Comparison of ENCODE assay signal across 15 cellular contexts in the genomic region with DNA sequence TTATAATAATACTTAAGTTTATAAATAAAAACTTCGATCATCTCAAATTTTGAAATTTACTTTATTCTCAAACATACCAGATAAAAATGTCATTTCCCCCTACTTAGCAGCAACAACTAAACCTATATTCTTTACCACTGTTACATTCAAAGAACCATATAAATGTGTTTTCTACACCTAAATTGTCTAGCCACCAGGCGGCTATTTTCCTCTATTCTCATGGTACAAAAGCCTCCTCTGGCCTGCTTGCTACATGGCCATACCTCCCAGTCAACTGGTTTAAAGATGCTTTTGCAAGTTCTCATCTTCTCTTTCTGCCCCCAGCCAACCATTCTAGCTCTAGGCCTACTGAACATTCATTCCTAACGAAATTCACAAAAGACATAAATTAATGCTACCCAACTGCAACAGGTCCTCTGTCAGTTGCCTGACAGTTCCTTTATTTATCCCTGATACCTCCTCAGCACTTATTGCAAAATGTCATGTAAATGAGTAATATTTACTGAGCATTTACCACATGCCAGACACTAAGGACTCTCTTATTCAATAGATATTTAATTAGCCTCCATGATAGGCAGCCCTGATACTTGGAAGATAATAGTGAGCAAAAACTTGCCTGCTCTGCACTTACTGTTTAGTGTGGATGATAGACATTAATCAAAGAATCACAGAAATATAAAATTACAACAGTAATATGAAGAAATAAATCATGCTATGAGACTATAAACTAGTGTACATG. TPM values are rescaled to one million over a fixed set of nuclear protein-coding genes. Genes with fewer than 3 reads are reported as not detected.
A peak's percentile ranks its signal among the peaks of the same experiment; 100 is the strongest.
DNase-seq lines count a peak whose midpoint lies in the region; ATAC-seq and TF ChIP-seq lines count a peak whose summit lies in the region.
"Had no signal": no experiment of that assay in that cellular context is flagged by ENCODE, and none has a peak within 500 bp of the region (broad histone marks: within the 10 kb centered on the region; RNA-seq: fewer than 3 reads in every experiment).

No MANE protein-coding gene starts in this region.

- H3K9me3 Mint-ChIP-seq in CD4-positive, CD25-positive, alpha-beta regulatory T cell: no peaks in the 10 kb centered on the region

- TF ChIP-seq CTCF in HEK293 (tag by site-specific recombination; IDR thresholded peaks at IDR 0.05): no peak
- TF ChIP-seq CTCF in RWPE2 (IDR thresholded peaks at IDR 0.05; ENCODE audit: poor library complexity, severe bottlenecking): no peak

- no peak for ATAC-seq in CD4-positive, CD25-positive, alpha-beta regulatory T cell (ENCODE audit: low read depth in 2 of 2)
- ATAC-seq in RWPE2 (ENCODE audit: low read depth): peak; percentile 20; the same call in 1 of the 3 replicates
- ATAC-seq in left ventricle myocardium superior: no peak
- ATAC-seq: Right ventricle myocardium inferior had no signal

- H3K36me3 Mint-ChIP-seq in CD4-positive, CD25-positive, alpha-beta regulatory T cell: peaks cover 11% of the 10 kb centered on the region

- peak overlapping the region in 3 of 4 donors; percentile 4 to 69 (median 61) for H3K4me3 Mint-ChIP-seq in CD4-positive, CD25-positive, alpha-beta regulatory T cell

- no peak for TF ChIP-seq POLR2A in erythroblast (IDR thresholded peaks at IDR 0.05; ENCODE audit: low read length)

- no peaks in the 10 kb centered on the region for H3K27me3 ChIP-seq in CD4-positive, CD25-positive, alpha-beta regulatory T cell (ENCODE audit: control insufficient read depth, insufficient read depth, low read length)
- no peaks in the 10 kb centered on the region for H3K27me3 ChIP-seq in RWPE2 (ENCODE audit: insufficient read depth, poor library complexity, severe bottlenecking)

- H3K4me1 ChIP-seq in CD4-positive, CD25-positive, alpha-beta regulatory T cell (ENCODE audit: control insufficient read depth, insufficient read depth, low read length, poor library complexity, severe bottlenecking): peaks cover 36% of the 10 kb centered on the region
- peaks cover 3% of the 10 kb centered on the region; the same call in 1 of the 2 replicates for H3K4me1 ChIP-seq in HEK293 (ENCODE audit: control insufficient read depth, insufficient read depth, low read length)
- H3K4me1 ChIP-seq in RWPE2 (ENCODE audit: insufficient read depth, poor library complexity, severe bottlenecking): peaks cover 25% of the 10 kb centered on the region

- H3K27ac Mint-ChIP-seq in CD4-positive, CD25-positive, alpha-beta regulatory T cell: peak overlapping the region in 1 of 3 donors; percentile 57

- H3K4me1 Mint-ChIP-seq in CD4-positive, CD25-positive, alpha-beta regulatory T cell: peaks cover 64 to 83% (median 69%) of the 10 kb centered on the region in 4 donors

- no peak for DNase-seq in CD4-positive, CD25-positive, alpha-beta regulatory T cell
- DNase-seq in RWPE2 (ENCODE audit: low spot score): no peak
- DNase-seq in erythroblast (lab: John Stamatoyannopoulos, UW): peak; percentile 10 to 35
- no peak for DNase-seq in left ventricle myocardium superior
- DNase-seq in NCI-H526 treated with DMSO at 0.1 percent for 48 hours (lab: John Stamatoyannopoulos, UW): no peak
- no peak for DNase-seq in GDM1 (lab: John Stamatoyannopoulos, UW)
- no peak for DNase-seq in NCI-H2227 (lab: John Stamatoyannopoulos, UW; ENCODE audit: unreplicated experiment)
- DNase-seq: Calu3, MV-4-11, NCI-H1436, NCI-H2081, NCI-H2227 treated with DMSO at 0.1 percent for 48 hours, NCI-H524 treated with DMSO at 0.1 percent for 48 hours had no signal

- no peaks in the 10 kb centered on the region for H3K9me3 ChIP-seq in CD4-positive, CD25-positive, alpha-beta regulatory T cell (ENCODE audit: control insufficient read depth in 2 of 2, low read length in 2 of 2)
- H3K9me3 ChIP-seq in HEK293 (ENCODE audit: control insufficient read depth, insufficient read depth, low read depth, low read length) (no peaks in the 10 kb centered on the region), RWPE2 (ENCODE audit: severe bottlenecking) (no peaks in the 10 kb centered on the region)

- peaks cover 2% of the 10 kb centered on the region for H3K27me3 Mint-ChIP-seq in CD4-positive, CD25-positive, alpha-beta regulatory T cell

- CTCF ChIA-PET in HEK293 (lab: Yijun Ruan, JAX): no interaction called here

- H3K27ac ChIP-seq in CD4-positive, CD25-positive, alpha-beta regulatory T cell (ENCODE audit: insufficient read depth, low read length, poor library complexity, severe bottlenecking): no peak overlapping the region
- no peak overlapping the region for H3K27ac ChIP-seq in HEK293 (ENCODE audit: extremely low read depth, low read depth, low read length)
- H3K27ac ChIP-seq in RWPE2 (ENCODE audit: poor library complexity, severe bottlenecking): peak overlapping the region; percentile 4

- H3K36me3 ChIP-seq in CD4-positive, CD25-positive, alpha-beta regulatory T cell (ENCODE audit: control insufficient read depth, insufficient read depth, low read length): no peaks in the 10 kb centered on the region
- H3K36me3 ChIP-seq in HEK293 (ENCODE audit: control insufficient read depth in 2 of 2, insufficient read depth in 1 of 2, low read length in 2 of 2) (no peaks in the 10 kb centered on the region), RWPE2 (ENCODE audit: low read depth) (no peaks in the 10 kb centered on the region; the same call in 1 of the 2 replicates)

- intact Hi-C loops in left ventricle myocardium superior (cut with micrococcal nuclease): no loop called here

- peak overlapping the region; percentile 3 for H3K4me3 ChIP-seq in CD4-positive, CD25-positive, alpha-beta regulatory T cell (ENCODE audit: low read depth, low read length)
- H3K4me3 ChIP-seq in HEK293 (ENCODE audit: low read depth, low read length) (no peak overlapping the region), RWPE2 (ENCODE audit: severe bottlenecking) (no peak overlapping the region)

- POLR2A ChIA-PET in HEK293 (lab: Yijun Ruan, JAX): no interaction called here

TF ChIP-seq in HEK293, 187 proteins besides CTCF, POLR2A, EP300 and RAD21:
- TF ChIP-seq ZFP3 (tag by site-specific recombination; IDR thresholded peaks at IDR 0.05; ENCODE audit: low read depth) (no peak), SCRT2 (tag by site-specific recombination; IDR thresholded peaks at IDR 0.05) (peak; percentile 71)

RNA-seq across cellular contexts. Expression of a gene that starts 5.0 kb away (rescaled TPM):
- 22.8 TPM for total RNA-seq in CD4-positive, CD25-positive, alpha-beta regulatory T cell
- polyA plus RNA-seq in CD4-positive, CD25-positive, alpha-beta regulatory T cell: 10 to 100 TPM; 28.7 to 55.2 (median 41.4) TPM
- 18.5 TPM for total RNA-seq in left ventricle myocardium superior

Comparison
In these comparisons a context has a peak if more than half of its experiments do, and no peak if none do; other contexts are left out.
1. DNase-seq: peak in erythroblast (2 of 2); none in CD4-positive, CD25-positive, alpha-beta regulatory T cell (0 of 3), RWPE2 (single experiment), left ventricle myocardium superior (single experiment), NCI-H526 treated with DMSO at 0.1 percent for 48 hours (single experiment), GDM1 (single experiment) and NCI-H2227 (single experiment).